19 cellular contexts compared by ENCODE assay signal in genomic region chr13:30880151-30880551, GRCh38. TPM values are rescaled to one million over a fixed set of nuclear protein-coding genes. Genes with fewer than 3 reads are reported as not detected.
A peak's percentile ranks its signal among the peaks of the same experiment; 100 is the strongest.
DNase-seq lines count a peak whose midpoint lies in the region; ATAC-seq and TF ChIP-seq lines count a peak whose summit lies in the region.
"Had no signal": no experiment of that assay in that cellular context is flagged by ENCODE, and none has a peak within 500 bp of the region (broad histone marks: within the 10 kb centered on the region; RNA-seq: fewer than 3 reads in every experiment).

No MANE protein-coding gene starts in this region.

- H3K36me3 ChIP-seq in left lung (no peaks in the 10 kb centered on the region), smooth muscle cell (ENCODE audit: low read depth) (no peaks in the 10 kb centered on the region)
- H3K36me3 ChIP-seq: lower lobe of right lung had no signal

- H3K4me1 ChIP-seq in left lung (peaks cover 0 to 5% of the 10 kb centered on the region in 2 donors), smooth muscle cell (ENCODE audit: low read depth) (peaks cover 23% of the 10 kb centered on the region)

- H3K9me3 ChIP-seq in left lung (peaks cover 0 to 10% of the 10 kb centered on the region in 2 donors), smooth muscle cell (replicated peaks; ENCODE audit: low read depth) (no peaks in the 10 kb centered on the region)
- H3K9me3 ChIP-seq: lower lobe of right lung had no signal

- intact Hi-C loops in left lung (cut with DNase I), result no loop called here

- no peaks in the 10 kb centered on the region for H3K27me3 ChIP-seq in left lung
- no peaks in the 10 kb centered on the region for H3K27me3 ChIP-seq in smooth muscle cell (ENCODE audit: low read depth)

- peak; percentile 59 for ATAC-seq in left lung
- ATAC-seq in activated naive CD4-positive, alpha-beta T cell treated with anti-CD3 and anti-CD28 coated beads, Interleukin-2, amount 50 U/mL, for 72 hours, result no peak
- no peak for ATAC-seq in HG03159 (IDR thresholded peaks at IDR 0.05; ENCODE audit: unreplicated experiment)
- ATAC-seq: activated CD8-positive, alpha-beta T cell treated with anti-CD3 and anti-CD28 coated beads for 36 hours; activated T-helper 17 cell treated with anti-CD3 and anti-CD28 coated beads, Interleukin-2, amount 50 U/mL, for 72 hours had no signal

- H3K27ac ChIP-seq in coronary artery (peak overlapping the region; percentile 88 to 89), left lung (peak overlapping the region in 1 of 2 donors; percentile 69), smooth muscle cell (ENCODE audit: low read depth) (peak overlapping the region; percentile 88)
- H3K27ac ChIP-seq: lower lobe of right lung had no signal

- H4K20me1 ChIP-seq in smooth muscle cell (ENCODE audit: low read depth), result no peaks in the 10 kb centered on the region

- H3K4me3 ChIP-seq in coronary artery (peak overlapping the region; percentile 12), left lung (no peak overlapping the region), smooth muscle cell (no peak overlapping the region)
- H3K4me3 ChIP-seq: lower lobe of right lung had no signal

- DNase-seq in HCEC 1CT (peak; percentile 52), coronary artery (ENCODE audit: low spot score) (peak; percentile 53), left lung (no peak), smooth muscle cell (lab: John Stamatoyannopoulos, UW; ENCODE audit: unreplicated experiment) (no peak), NCI-H526 treated with DMSO at 0.1 percent for 48 hours (lab: John Stamatoyannopoulos, UW) (no peak), endothelial cell (ENCODE audit: low spot score) (no peak)
- DNase-seq in activated naive CD4-positive, alpha-beta T cell treated with anti-CD3 and anti-CD28 coated beads, Interleukin-2, amount 50 U/mL, for 72 hours (ENCODE audit: low spot score in 2 of 2), result no peak
- DNase-seq: activated CD8-positive, alpha-beta T cell treated with anti-CD3 and anti-CD28 coated beads for 36 hours; caudate nucleus; DND-41; lower lobe of right lung; NCI-H1048; occipital lobe had no signal

- no peak overlapping the region for H3K9ac ChIP-seq in smooth muscle cell (ENCODE audit: low read depth)

- no peaks in the 10 kb centered on the region for H3K4me1 Mint-ChIP-seq in endothelial cell (ENCODE audit: unreplicated experiment)
- H3K4me1 Mint-ChIP-seq: activated T-helper 17 cell treated with anti-CD3 and anti-CD28 coated beads, Interleukin-2, amount 50 U/mL, for 72 hours had no signal

- H3F3A ChIP-seq in smooth muscle cell (ENCODE audit: low read depth), result peaks cover 18% of the 10 kb centered on the region

- 88% methylated on average over 2 of the region's 2 CpGs for WGBS in smooth muscle cell (ENCODE audit: low lambda C conversion rate)

- TF ChIP-seq CTCF in coronary artery (IDR thresholded peaks at IDR 0.05) (no peak), left lung (IDR thresholded peaks at IDR 0.05) (no peak), smooth muscle cell (IDR thresholded peaks at IDR 0.05; ENCODE audit: borderline replicate concordance, insufficient read depth, poor library complexity, severe bottlenecking) (no peak), endothelial cell (IDR thresholded peaks at IDR 0.05; ENCODE audit: unreplicated experiment) (no peak)

- no peak overlapping the region for H2AFZ ChIP-seq in smooth muscle cell (ENCODE audit: low read depth)

- H3K9me3 Mint-ChIP-seq in activated naive CD4-positive, alpha-beta T cell treated with anti-CD3 and anti-CD28 coated beads, Interleukin-2, amount 50 U/mL, for 72 hours, result no peaks in the 10 kb centered on the region
- no peaks in the 10 kb centered on the region for H3K9me3 Mint-ChIP-seq in endothelial cell (ENCODE audit: unreplicated experiment)
- H3K9me3 Mint-ChIP-seq: activated CD8-positive, alpha-beta T cell treated with anti-CD3 and anti-CD28 coated beads for 36 hours; activated T-helper 17 cell treated with anti-CD3 and anti-CD28 coated beads, Interleukin-2, amount 50 U/mL, for 72 hours had no signal

- H3K27ac Mint-ChIP-seq in activated naive CD4-positive, alpha-beta T cell treated with anti-CD3 and anti-CD28 coated beads, Interleukin-2, amount 50 U/mL, for 72 hours, result no peak overlapping the region
- no peak overlapping the region for H3K27ac Mint-ChIP-seq in endothelial cell (ENCODE audit: unreplicated experiment)
- H3K27ac Mint-ChIP-seq: activated CD8-positive, alpha-beta T cell treated with anti-CD3 and anti-CD28 coated beads for 36 hours; activated T-helper 17 cell treated with anti-CD3 and anti-CD28 coated beads, Interleukin-2, amount 50 U/mL, for 72 hours; type B pancreatic cell had no signal

- peaks cover 2% of the 10 kb centered on the region for H3K27me3 Mint-ChIP-seq in endothelial cell (ENCODE audit: unreplicated experiment)

- H3K36me3 Mint-ChIP-seq in activated naive CD4-positive, alpha-beta T cell treated with anti-CD3 and anti-CD28 coated beads, Interleukin-2, amount 50 U/mL, for 72 hours, result no peaks in the 10 kb centered on the region
- no peaks in the 10 kb centered on the region for H3K36me3 Mint-ChIP-seq in endothelial cell (ENCODE audit: low read depth, unreplicated experiment)
- H3K36me3 Mint-ChIP-seq: type B pancreatic cell had no signal

- H3K4me2 ChIP-seq in smooth muscle cell, result peak overlapping the region; percentile 57

- H3K79me2 ChIP-seq in smooth muscle cell (ENCODE audit: low read depth), result no peaks in the 10 kb centered on the region

- no peak overlapping the region for H3K4me3 Mint-ChIP-seq in endothelial cell (ENCODE audit: unreplicated experiment)
- H3K4me3 Mint-ChIP-seq: activated CD8-positive, alpha-beta T cell treated with anti-CD3 and anti-CD28 coated beads for 36 hours; activated T-helper 17 cell treated with anti-CD3 and anti-CD28 coated beads, Interleukin-2, amount 50 U/mL, for 72 hours; type B pancreatic cell had no signal

RNA-seq across cellular contexts. Expression of gene MEDAG, which starts 25.9 kb away (rescaled TPM):
- 10 to 100 TPM; 10.6 to 16.5 TPM for total RNA-seq in left lung
- not detected in 2 replicates for total RNA-seq in smooth muscle cell
- polyA plus RNA-seq in smooth muscle cell, result not detected in 2 replicates
- not detected for total RNA-seq in activated naive CD4-positive, alpha-beta T cell treated with anti-CD3 and anti-CD28 coated beads, Interleukin-2, amount 50 U/mL, for 72 hours
- total RNA-seq in endothelial cell (ENCODE audit: unreplicated experiment), result 0.77 TPM
- total RNA-seq: activated CD8-positive, alpha-beta T cell treated with anti-CD3 and anti-CD28 coated beads for 36 hours; SK-MEL-5 had no signal

RNA-seq across cellular contexts. Expression of gene TEX26, which starts 52.3 kb away (rescaled TPM):
- under 1 TPM in 1 of 2 donors, not detected in 1; 0.47 TPM for total RNA-seq in left lung
- 0.58 and 0.72 TPM in 2 replicates for total RNA-seq in smooth muscle cell
- polyA plus RNA-seq in smooth muscle cell, result 0.26 and 0.42 TPM in 2 replicates
- total RNA-seq in activated naive CD4-positive, alpha-beta T cell treated with anti-CD3 and anti-CD28 coated beads, Interleukin-2, amount 50 U/mL, for 72 hours, result not detected
- total RNA-seq in endothelial cell (ENCODE audit: unreplicated experiment), result not detected
- total RNA-seq: activated CD8-positive, alpha-beta T cell treated with anti-CD3 and anti-CD28 coated beads for 36 hours; activated T-helper 17 cell treated with anti-CD3 and anti-CD28 coated beads, Interleukin-2, amount 50 U/mL, for 72 hours; endothelial cell of umbilical vein; SK-MEL-5 had no signal
- polyA plus RNA-seq: BJ, endothelial cell of umbilical vein had no signal

Comparison
In these comparisons a context has a peak if more than half of its experiments do, and no peak if none do; other contexts are left out.
1. DNase-seq: peak in HCEC 1CT (single experiment) and coronary artery (single experiment); none in left lung (0 of 2), smooth muscle cell (single experiment), NCI-H526 treated with DMSO at 0.1 percent for 48 hours (single experiment), activated naive CD4-positive, alpha-beta T cell treated with anti-CD3 and anti-CD28 coated beads, Interleukin-2, amount 50 U/mL, for 72 hours (0 of 2) and endothelial cell (single experiment).